Comparison of ENCODE assay signal across 20 cellular contexts in genomic region chr15:72892986-72893385, GRCh38.
DNase-seq lines count a peak whose midpoint lies in the region; ATAC-seq, FAIRE-seq and TF ChIP-seq lines count a peak whose summit lies in the region.
"Had no signal": no experiment of that assay in that cellular context is flagged by ENCODE, and none has a peak within 500 bp of the region (broad histone marks: within the 10 kb centered on the region; RNA-seq: fewer than 3 reads in every experiment).

No MANE protein-coding gene starts in this region.

- no peaks in the 10 kb centered on the region for H3K23me2 ChIP-seq in H1 (ENCODE audit: low read depth, low read length)

- H3K9ac ChIP-seq in HepG2 (ENCODE audit: insufficient read depth, low read depth, low read length) (no peak overlapping the region), IMR-90 (ENCODE audit: low read depth, low read length) (no peak overlapping the region), H1 (replicated peaks in 1 of 4; ENCODE audit: extremely low read depth in 1 of 4, low read depth in 3 of 4, low read length in 3 of 4) (no peak overlapping the region)
- H3K9ac ChIP-seq: BLaER1 had no signal

- H3K23ac ChIP-seq in IMR-90 (ENCODE audit: low read depth, low read length): no peak overlapping the region
- H3K23ac ChIP-seq in H1 (ENCODE audit: insufficient read length): no peak overlapping the region

- no peaks in the 10 kb centered on the region for H3K36me3 ChIP-seq in HepG2 (replicated peaks in 1 of 2; ENCODE audit: control insufficient read depth in 1 of 2, insufficient read depth in 2 of 2, low read length in 2 of 2)
- H3K36me3 ChIP-seq in right lobe of liver: no peaks in the 10 kb centered on the region
- H3K36me3 ChIP-seq in IMR-90 (ENCODE audit: control insufficient read depth, insufficient read depth, low read length): no peaks in the 10 kb centered on the region
- no peaks in the 10 kb centered on the region for H3K36me3 ChIP-seq in H1 (ENCODE audit: control insufficient read depth in 2 of 4, insufficient read depth in 4 of 4, low read length in 3 of 4)
- H3K36me3 ChIP-seq: BE2C, BLaER1 had no signal

- TF ChIP-seq EP300 in HepG2 (IDR thresholded peaks at IDR 0.05; ENCODE audit: low read depth in 2 of 2, low read length in 2 of 2) (no peak), HepG2 (CRISPR knock-in tag; IDR thresholded peaks at IDR 0.05; ENCODE audit: borderline replicate concordance) (no peak), H1 (IDR thresholded peaks at IDR 0.05; ENCODE audit: borderline replicate concordance in 1 of 2, low read depth in 2 of 2, low read length in 2 of 2) (no peak)

- H3K4me3 ChIP-seq in HepG2 (replicated peaks in 1 of 3; ENCODE audit: insufficient read depth in 1 of 3, low read depth in 2 of 3, low read length in 3 of 3): no peak overlapping the region
- H3K4me3 ChIP-seq in right lobe of liver: no peak overlapping the region
- H3K4me3 ChIP-seq in IMR-90 (ENCODE audit: insufficient read depth, low read depth, low read length): no peak overlapping the region
- no peak overlapping the region for H3K4me3 ChIP-seq in H1 (ENCODE audit: extremely low read depth in 1 of 4, insufficient read depth in 2 of 4, low read depth in 3 of 4, low read length in 4 of 4)
- H3K4me3 ChIP-seq: BLaER1, GM12878 had no signal

- H3K9me3 ChIP-seq in HepG2 (ENCODE audit: low read length) (no peaks in the 10 kb centered on the region), right lobe of liver (no peaks in the 10 kb centered on the region), IMR-90 (ENCODE audit: control insufficient read depth, insufficient read depth, low read length) (no peaks in the 10 kb centered on the region), H1 (ENCODE audit: insufficient read depth in 2 of 2, low read depth in 1 of 2, low read length in 1 of 2) (no peaks in the 10 kb centered on the region)
- H3K9me3 ChIP-seq: BE2C, BLaER1 had no signal

- no peak for DNase-seq in HepG2 (ENCODE audit: low spot score)
- DNase-seq in right lobe of liver: no peak
- no peak for DNase-seq in IMR-90
- DNase-seq in H1 (ENCODE audit: low read depth in 1 of 2, low spot score in 2 of 2): no peak
- no peak for DNase-seq in NCI-H1436 treated with DMSO at 0.1 percent for 48 hours (lab: John Stamatoyannopoulos, UW)
- DNase-seq: ACHN; BE2C; C1 segment of cervical spinal cord; CD4-positive, alpha-beta memory T cell; CD4-positive, CD25-positive, alpha-beta regulatory T cell; CD8-positive, alpha-beta memory T cell; COR-L47; DMS79 treated with DMSO at 0.1 percent for 48 hours; GDM1 had no signal

- intact Hi-C loops in HepG2 (cut with micrococcal nuclease; ENCODE audit: unreplicated experiment): no loop called here
- intact Hi-C loops in right lobe of liver (cut with DNase I): no loop called here
- intact Hi-C loops in IMR-90 (cut with micrococcal nuclease): no loop called here

- TF ChIP-seq POLR2A in HepG2 (IDR thresholded peaks at IDR 0.05; ENCODE audit: insufficient read depth in 1 of 2, low read depth in 2 of 2, low read length in 2 of 2) (no peak), right lobe of liver (IDR thresholded peaks at IDR 0.05) (no peak), IMR-90 (IDR thresholded peaks at IDR 0.05; ENCODE audit: low read depth, low read length) (no peak), H1 (IDR thresholded peaks at IDR 0.05; ENCODE audit: control extremely low read depth in 1 of 2, low read depth in 2 of 2, low read length in 2 of 2) (no peak)

- H4K20me1 ChIP-seq in HepG2 (ENCODE audit: insufficient read depth, low read length) (no peaks in the 10 kb centered on the region), IMR-90 (ENCODE audit: insufficient read depth, low read length) (no peaks in the 10 kb centered on the region), H1 (replicated peaks in 1 of 2; ENCODE audit: control insufficient read depth in 1 of 2, insufficient read depth in 2 of 2, low read length in 2 of 2) (no peaks in the 10 kb centered on the region)
- H4K20me1 ChIP-seq: BLaER1 had no signal

- H3K9me1 ChIP-seq in IMR-90 (ENCODE audit: insufficient read depth, low read length): no peaks in the 10 kb centered on the region

- in situ Hi-C loops in HepG2 (cut with HindIII; ENCODE audit: extremely low pct_ligation_motif_present, low pct_unique_long_range_greater_than_20kb): no loop called here
- in situ Hi-C loops in IMR-90 (cut with MboI; ENCODE audit: low sequenced_read_pairs): no loop called here

- H2BK120ac ChIP-seq in IMR-90 (ENCODE audit: low read depth, low read length): no peak overlapping the region
- H2BK120ac ChIP-seq in H1 (replicated peaks; ENCODE audit: low read depth, low read length): no peak overlapping the region

- H4K5ac ChIP-seq in IMR-90 (ENCODE audit: low read depth, low read length): no peak overlapping the region
- H4K5ac ChIP-seq in H1 (ENCODE audit: insufficient read length, low read depth, low read length): no peak overlapping the region

- H4K91ac ChIP-seq in IMR-90 (ENCODE audit: insufficient read depth, low read depth, low read length): no peak overlapping the region
- no peak overlapping the region for H4K91ac ChIP-seq in H1 (replicated peaks; ENCODE audit: insufficient read length, low read length)

- 17% methylated on average over 2 of the region's 2 CpGs for WGBS in HepG2 (ENCODE audit: low lambda C conversion rate)
- 88% methylated on average over 2 of the region's 2 CpGs for WGBS in right lobe of liver (ENCODE audit: insufficient coverage, low coverage, low lambda C conversion rate, missing lambda C conversion rate)
- WGBS in IMR-90 (ENCODE audit: extremely low coverage in 2 of 2, insufficient read length in 1 of 2), 2 experiments: 75% methylated on average over 1 of the region's 2 CpGs; no CpG with 5 or more reads in 1 of the 2 experiments
- 86% methylated on average over 2 of the region's 2 CpGs; no CpG with 5 or more reads in 1 of the 2 experiments for WGBS in H1 (ENCODE audit: extremely low coverage in 1 of 2, insufficient coverage in 1 of 2, insufficient read length in 1 of 2, insufficient replicate concordance in 2 of 2, low coverage in 1 of 2, low lambda C conversion rate in 2 of 2, missing lambda C conversion rate in 1 of 2), 2 experiments

- dilution Hi-C loops in IMR-90 (cut with HindIII; ENCODE audit: low sequenced_read_pairs, unreplicated experiment): no loop called here

- BruUV-seq in HepG2 (replicated peaks; lab: Mats Ljungman, UMichigan): no TSS peak
- BruUV-seq in IMR-90 (replicated peaks; lab: Mats Ljungman, UMichigan): no TSS peak

- H3K4me2 ChIP-seq in HepG2 (ENCODE audit: low read depth, low read length) (no peak overlapping the region), IMR-90 (ENCODE audit: low read depth, low read length) (no peak overlapping the region), H1 (ENCODE audit: insufficient read depth in 1 of 2, low read depth in 2 of 2, low read length in 2 of 2) (no peak overlapping the region)
- H3K4me2 ChIP-seq: BLaER1 had no signal

- FAIRE-seq in HepG2 (lab: Jason Lieb, UNC) (no peak), H1 (lab: Jason Lieb, UNC) (no peak)
- FAIRE-seq: GM12878, GM12892, GM18507 had no signal

- ATAC-seq in HepG2 (no peak), right lobe of liver (no peak), IMR-90 (ENCODE audit: low read depth) (no peak), HG02973 (IDR thresholded peaks at IDR 0.05; ENCODE audit: unreplicated experiment) (no peak)
- ATAC-seq: GM12878 had no signal

- no peak overlapping the region for H2BK15ac ChIP-seq in IMR-90 (ENCODE audit: low read depth, low read length)
- H2BK15ac ChIP-seq in H1 (ENCODE audit: low read length): no peak overlapping the region

- H3K4ac ChIP-seq in IMR-90 (ENCODE audit: low read depth, low read length) (no peak overlapping the region), H1 (replicated peaks; ENCODE audit: insufficient read length, low read depth, low read length) (no peak overlapping the region)

- CTCF ChIA-PET in HepG2 (lab: Yijun Ruan, JAX; ENCODE audit: low intra/inter-chr PET ratio, low total read pairs) (no interaction called here), IMR-90 (lab: Yijun Ruan, JAX) (no interaction called here), H1 (lab: Charles Lee; ENCODE audit: partially characterized antibody) (interaction anchor here (2.0 kb wide), 1 partner anchor 13 kb away, joined by 4 read pairs; no protein-coding TSS in a partner anchor)

- no peak overlapping the region for H2BK12ac ChIP-seq in H1 (ENCODE audit: low read depth, low read length)

- no peaks in the 10 kb centered on the region for H3K79me2 ChIP-seq in HepG2 (ENCODE audit: insufficient read depth, low read length)
- H3K79me2 ChIP-seq in H1 (ENCODE audit: control insufficient read depth in 1 of 2, insufficient read depth in 2 of 2, low read length in 2 of 2): no peaks in the 10 kb centered on the region

- H3K4me1 ChIP-seq in HepG2 (ENCODE audit: insufficient read depth, low read length): no peaks in the 10 kb centered on the region
- H3K4me1 ChIP-seq in right lobe of liver: no peaks in the 10 kb centered on the region
- no peaks in the 10 kb centered on the region for H3K4me1 ChIP-seq in IMR-90 (ENCODE audit: control insufficient read depth, insufficient read depth, low read length)
- H3K4me1 ChIP-seq in H1 (replicated peaks in 1 of 4; ENCODE audit: control insufficient read depth in 3 of 4, insufficient read depth in 4 of 4, low read length in 3 of 4): no peaks in the 10 kb centered on the region
- H3K4me1 ChIP-seq: BE2C had no signal

- H3K27me3 ChIP-seq in HepG2 (ENCODE audit: control insufficient read depth in 1 of 2, insufficient read depth in 2 of 2, low read length in 2 of 2) (0 out of 5 replicates have a peak, but pooled peaks cover 0 to 3% of the 10 kb centered on the region in 2 experiments), right lobe of liver (no peaks in the 10 kb centered on the region), IMR-90 (ENCODE audit: control insufficient read depth, insufficient read depth, low read length) (peaks cover 12% of the 10 kb centered on the region), H1 (replicated peaks in 1 of 4; ENCODE audit: control insufficient read depth in 3 of 4, extremely low read depth in 1 of 4, insufficient read depth in 3 of 4, low read length in 3 of 4) (no peaks in the 10 kb centered on the region)
- H3K27me3 ChIP-seq: BE2C, BLaER1 had no signal

- no peak overlapping the region for H2AK5ac ChIP-seq in IMR-90 (ENCODE audit: low read depth, low read length)
- H2AK5ac ChIP-seq in H1 (ENCODE audit: low read depth, low read length): no peak overlapping the region

- no peak overlapping the region for H2AFZ ChIP-seq in HepG2 (ENCODE audit: low read length)
- H2AFZ ChIP-seq in IMR-90 (replicated peaks; ENCODE audit: low read length, poor library complexity): no peak overlapping the region
- H2AFZ ChIP-seq in H1 (ENCODE audit: low read length): no peak overlapping the region

- no peak for TF ChIP-seq CTCF in HepG2 (CRISPR knock-in tag; IDR thresholded peaks at IDR 0.05)
- no peak for TF ChIP-seq CTCF in right lobe of liver (IDR thresholded peaks at IDR 0.05)
- TF ChIP-seq CTCF in IMR-90 (conservative IDR thresholded peaks at IDR 0.05; ENCODE audit: low read depth, low read length): no peak
- no peak for TF ChIP-seq CTCF in H1 (IDR thresholded peaks at IDR 0.05; ENCODE audit: control extremely low read depth in 1 of 3, insufficient read depth in 1 of 3, low read depth in 1 of 3, low read length in 3 of 3)

- H2BK20ac ChIP-seq in IMR-90 (ENCODE audit: low read depth, low read length): no peak overlapping the region
- no peak overlapping the region for H2BK20ac ChIP-seq in H1 (ENCODE audit: low read length)

- no peak overlapping the region for H3K14ac ChIP-seq in IMR-90 (replicated peaks; ENCODE audit: low read depth, low read length)
- H3K14ac ChIP-seq in H1 (ENCODE audit: insufficient read length): no peak overlapping the region

- H4K8ac ChIP-seq in IMR-90 (ENCODE audit: low read depth in 2 of 2, low read length in 2 of 2): no peak overlapping the region
- H4K8ac ChIP-seq in H1 (ENCODE audit: extremely low read depth, insufficient read depth, low read length): no peak overlapping the region

- no peak for TF ChIP-seq RAD21 in HepG2 (CRISPR knock-in tag; IDR thresholded peaks at IDR 0.05)
- TF ChIP-seq RAD21 in IMR-90 (IDR thresholded peaks at IDR 0.05; ENCODE audit: low read length): no peak
- TF ChIP-seq RAD21 in H1 (IDR thresholded peaks at IDR 0.05 in 1 of 2, conservative IDR thresholded peaks at IDR 0.05 in 1 of 2; ENCODE audit: low read depth in 2 of 2, low read length in 2 of 2): no peak

- no peak overlapping the region for H3K18ac ChIP-seq in IMR-90 (ENCODE audit: low read depth, low read length)
- no peak overlapping the region for H3K18ac ChIP-seq in H1 (ENCODE audit: extremely low read depth, low read length)

- H3K79me1 ChIP-seq in IMR-90 (ENCODE audit: low read depth in 1 of 2, low read length in 2 of 2) (no peaks in the 10 kb centered on the region), H1 (ENCODE audit: low read depth, low read length) (no peaks in the 10 kb centered on the region)

- H2AK9ac ChIP-seq in IMR-90 (replicated peaks; ENCODE audit: low read depth, low read length, poor library complexity): no peak overlapping the region

- H3K56ac ChIP-seq in IMR-90 (ENCODE audit: extremely low read depth, insufficient read depth, low read length) (no peak overlapping the region), H1 (replicated peaks; ENCODE audit: insufficient read length, low read depth, low read length) (no peak overlapping the region)

- no peak overlapping the region for H3K27ac ChIP-seq in HepG2 (ENCODE audit: extremely low read length, insufficient read depth, low read length)
- no peak overlapping the region for H3K27ac ChIP-seq in right lobe of liver
- H3K27ac ChIP-seq in IMR-90 (ENCODE audit: insufficient read depth, low read length): no peak overlapping the region
- H3K27ac ChIP-seq in H1 (ENCODE audit: low read depth, low read length): no peak overlapping the region
- H3K27ac ChIP-seq: 22Rv1, BLaER1 had no signal

- POLR2A ChIA-PET in HepG2 (lab: Yijun Ruan, JAX) (no interaction called here), IMR-90 (lab: Charles Lee; ENCODE audit: unreplicated experiment) (no interaction called here), H1 (lab: Charles Lee; ENCODE audit: partially characterized antibody) (no interaction called here)

- H2BK5ac ChIP-seq in IMR-90 (ENCODE audit: low read depth, low read length, poor library complexity, severe bottlenecking): no peak overlapping the region
- no peak overlapping the region for H2BK5ac ChIP-seq in H1 (ENCODE audit: low read depth, low read length)

Comparison
In these comparisons a context has a peak if more than half of its experiments do, and no peak if none do; other contexts are left out.
1. Of the 41 proteins assayed by ChIP-seq in both HepG2 and H1: peak only in HepG2: none; only in H1: none; in both: MAFK; in neither: 40.